Comparison of ENCODE assay signal across 14 cellular contexts in genomic region chr16:14364386-14365199, GRCh38.
DNase-seq lines count a peak whose midpoint lies in the region; ATAC-seq, FAIRE-seq and TF ChIP-seq lines count a peak whose summit lies in the region.
"Had no signal": no experiment of that assay in that cellular context is flagged by ENCODE, and none has a peak within 500 bp of the region (broad histone marks: within the 10 kb centered on the region; RNA-seq: fewer than 3 reads in every experiment).

No MANE protein-coding gene starts in this region.

- peak; percentile 48 for ATAC-seq in left lobe of liver
- ATAC-seq in GM18870 (IDR thresholded peaks at IDR 0.05; ENCODE audit: unreplicated experiment) = no peak
- ATAC-seq in GM18519 (IDR thresholded peaks at IDR 0.05; ENCODE audit: low FRiP score, unreplicated experiment) = no peak

- intact Hi-C loops in MCF 10A (cut with micrococcal nuclease) (loop anchor here (2.0 kb wide), 2 partner anchors 64 to 164 kb away; no protein-coding TSS in a partner anchor), breast epithelium (cut with DNase I; ENCODE audit: low total_unique reads) (no loop called here)

- no peak overlapping the region for H3K4me3 ChIP-seq in breast epithelium

- TF ChIP-seq POLR2A in breast epithelium (IDR thresholded peaks at IDR 0.05) = no peak

- H3K27ac Mint-ChIP-seq in MCF 10A (ENCODE audit: low read depth, unreplicated experiment) = no peak overlapping the region
- H3K27ac Mint-ChIP-seq: activated T-helper 2 cell treated with anti-CD3 and anti-CD28 coated beads, Interferon-gamma antibody, Interleukin-2, Interleukin-4, amounts not matched to agents 10 μg/mL and 5 μg/mL and 100 μg/mL, durations not matched to agents 14 hours and 24 hours and 36 hours; endodermal cell had no signal

- H3K4me1 ChIP-seq in breast epithelium = no peaks in the 10 kb centered on the region

- no peaks in the 10 kb centered on the region for H3K9me3 Mint-ChIP-seq in MCF 10A (ENCODE audit: unreplicated experiment)
- H3K9me3 Mint-ChIP-seq: activated T-helper 2 cell treated with anti-CD3 and anti-CD28 coated beads, Interferon-gamma antibody, Interleukin-2, Interleukin-4, amounts not matched to agents 10 μg/mL and 5 μg/mL and 100 μg/mL, durations not matched to agents 14 hours and 24 hours and 36 hours; endodermal cell had no signal

- H3K27me3 Mint-ChIP-seq in MCF 10A (ENCODE audit: insufficient read depth, unreplicated experiment) = no peaks in the 10 kb centered on the region

- peak overlapping the region; percentile 63 for H3K4me3 Mint-ChIP-seq in MCF 10A (ENCODE audit: unreplicated experiment)
- H3K4me3 Mint-ChIP-seq: endodermal cell had no signal

- no peaks in the 10 kb centered on the region for H3K27me3 ChIP-seq in breast epithelium

- no peaks in the 10 kb centered on the region for H3K9me3 ChIP-seq in breast epithelium

- peak; percentile 70 for FAIRE-seq in urothelium cell line (lab: Jason Lieb, UNC)

- no peaks in the 10 kb centered on the region for H3K36me3 ChIP-seq in breast epithelium

- H3K27ac ChIP-seq in breast epithelium = no peak overlapping the region
- H3K27ac ChIP-seq: C4-2B had no signal

- no TSS peak for BruUV-seq in MCF 10A (replicated peaks; lab: Mats Ljungman, UMichigan)

- CTCF ChIA-PET in MCF 10A (lab: Yijun Ruan, JAX) = interaction anchor here (0.6 to 1.5 kb wide), 3 partner anchors 11 to 163 kb away, joined by 3 to 5 read pairs (median 4); no protein-coding TSS in a partner anchor

- peaks cover 5% of the 10 kb centered on the region for H3K36me3 Mint-ChIP-seq in MCF 10A (ENCODE audit: insufficient read depth, unreplicated experiment)

- POLR2A ChIA-PET in MCF 10A (lab: Yijun Ruan, JAX) = interaction anchor here (1.1 to 1.8 kb wide), 5 partner anchors 10 to 163 kb away, joined by 3 to 5 read pairs (median 4); no protein-coding TSS in a partner anchor

- peaks cover 22% of the 10 kb centered on the region for H3K4me1 Mint-ChIP-seq in MCF 10A (ENCODE audit: insufficient read depth, unreplicated experiment)
- H3K4me1 Mint-ChIP-seq: endodermal cell had no signal

- no peak for TF ChIP-seq CTCF in MCF 10A (IDR thresholded peaks at IDR 0.05; ENCODE audit: unreplicated experiment)
- TF ChIP-seq CTCF in breast epithelium (IDR thresholded peaks at IDR 0.05) = no peak

- peak; percentile 68 for DNase-seq in MCF 10A (ENCODE audit: unreplicated experiment)
- DNase-seq in breast epithelium (ENCODE audit: low spot score in 2 of 2) = no peak
- DNase-seq in amniotic epithelial cell (ENCODE audit: low read depth) = peak; percentile 84
- DNase-seq in left lobe of liver (ENCODE audit: low spot score) = peak; percentile 51
- DNase-seq in urothelium cell line (ENCODE audit: low spot score) = peak; percentile 87
- DNase-seq in AML-193 (lab: John Stamatoyannopoulos, UW) = no peak
- DNase-seq: endodermal cell, midbrain, NCI-H1417, T-helper 1 cell had no signal

Comparison
In these comparisons a context has a peak if more than half of its experiments do, and no peak if none do; other contexts are left out.
1. DNase-seq: peak in MCF 10A (single experiment), amniotic epithelial cell (single experiment), left lobe of liver (single experiment) and urothelium cell line (single experiment); none in breast epithelium (0 of 2) and AML-193 (0 of 2).